Comparison of ENCODE assay signal across 8 cellular contexts in the genomic region with DNA sequence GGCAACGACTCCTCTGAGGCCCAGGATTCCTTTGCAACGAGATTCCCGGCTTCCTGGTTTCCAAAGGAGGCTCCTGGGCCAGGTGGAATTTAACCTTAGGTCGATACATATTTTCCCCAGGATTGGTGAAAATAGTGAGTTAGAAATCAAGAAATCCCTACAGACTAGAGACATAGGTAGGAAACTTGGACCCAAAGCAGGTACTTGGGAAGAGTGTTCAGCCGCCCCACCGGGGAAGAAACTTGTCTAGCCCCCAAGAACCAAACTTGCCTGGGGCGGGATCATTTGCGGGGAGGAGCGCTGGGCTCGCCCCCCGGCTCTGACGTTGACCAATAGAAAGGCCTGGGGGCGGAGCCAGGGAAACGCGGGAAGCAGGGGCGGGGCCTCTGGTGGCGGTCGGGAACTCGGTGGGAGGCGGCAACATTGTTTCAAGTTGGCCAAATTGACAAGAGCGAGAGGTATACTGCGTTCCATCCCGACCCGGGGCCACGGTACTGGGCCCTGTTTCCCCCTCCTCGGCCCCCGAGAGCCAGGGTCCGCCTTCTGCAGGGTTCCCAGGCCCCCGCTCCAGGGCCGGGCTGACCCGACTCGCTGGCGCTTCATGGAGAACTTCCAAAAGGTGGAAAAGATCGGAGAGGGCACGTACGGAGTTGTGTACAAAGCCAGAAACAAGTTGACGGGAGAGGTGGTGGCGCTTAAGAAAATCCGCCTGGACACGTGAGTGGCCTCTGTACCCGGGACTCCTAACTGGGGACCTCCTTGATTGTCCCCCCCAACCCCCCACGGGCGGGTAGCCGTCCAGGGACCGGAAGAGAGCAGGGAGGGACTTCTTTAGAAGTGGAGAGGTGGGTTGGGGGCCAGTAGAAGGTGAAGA. TPM values are rescaled to one million over a fixed set of nuclear protein-coding genes. Genes with fewer than 3 reads are reported as not detected.
DNase-seq lines count a peak whose midpoint lies in the region; ATAC-seq and TF ChIP-seq lines count a peak whose summit lies in the region.

A gene (plus strand): TSS at position 423 of the 874 bp plus-strand sequence. CDS start 179 bp downstream, at position 602.

- peak within 1 kb of the TSS; percentile 74 for H3K27ac ChIP-seq in cardiac muscle cell

- TF ChIP-seq CTCF in GM12875 (IDR thresholded peaks at IDR 0.05; ENCODE audit: borderline replicate concordance, insufficient read depth, low read depth, low read length) (no peak), cardiac muscle cell (IDR thresholded peaks at IDR 0.05; ENCODE audit: low read depth, low read length) (no peak), type B pancreatic cell (conservative IDR thresholded peaks at IDR 0.05) (no peak)

- no peaks in the 10 kb centered on the region for H3K36me3 ChIP-seq in cardiac muscle cell

- no peaks in the 10 kb centered on the region for H3K9me3 Mint-ChIP-seq in type B pancreatic cell

- no peaks in the 10 kb centered on the region for H3K27me3 ChIP-seq in cardiac muscle cell

- peak; percentile 94 for ATAC-seq in HG02642 (IDR thresholded peaks at IDR 0.05; ENCODE audit: poor library complexity, unreplicated experiment)

- peak within 1 kb of the TSS; percentile 94 for H3K27ac Mint-ChIP-seq in type B pancreatic cell

- no peaks in the 10 kb centered on the region for H3K27me3 Mint-ChIP-seq in type B pancreatic cell

- H3K4me3 Mint-ChIP-seq in type B pancreatic cell: peak within 1 kb of the TSS; percentile 96

- peaks cover 8% of the 10 kb centered on the region for H3K36me3 Mint-ChIP-seq in type B pancreatic cell

- DNase-seq in NCI-H1105 (lab: John Stamatoyannopoulos, UW) (peak; percentile 66), SW480 (ENCODE audit: low spot score) (peak; percentile 81), cardiac muscle cell (ENCODE audit: low read depth in 1 of 2, low spot score in 1 of 2) (peak; percentile 81 to 95), pons (ENCODE audit: low spot score) (peak; percentile 75), type B pancreatic cell (ENCODE audit: extremely low spot score, unreplicated experiment) (peak; percentile 91)
- DNase-seq in activated naive CD8-positive, alpha-beta T cell treated with anti-CD3 and anti-CD28 coated beads, Interleukin-2, amount 50 U/mL, for 16 hours (ENCODE audit: low read depth, low spot score): peak; percentile 76

- H3K9me3 ChIP-seq in cardiac muscle cell (ENCODE audit: low read depth): no peaks in the 10 kb centered on the region

- H3K4me1 ChIP-seq in cardiac muscle cell (ENCODE audit: low read depth): peaks cover 11% of the 10 kb centered on the region

- H3K4me1 Mint-ChIP-seq in type B pancreatic cell (ENCODE audit: unreplicated experiment): peaks cover 23% of the 10 kb centered on the region

- H3K4me3 ChIP-seq in GM12875 (ENCODE audit: low read depth, low read length) (peak within 1 kb of the TSS; percentile 88), cardiac muscle cell (peak within 1 kb of the TSS; percentile 67)

RNA-seq across cellular contexts. Expression of the gene that starts here (rescaled TPM):
- total RNA-seq in cardiac muscle cell: 31.3 and 31.4 TPM in 2 replicates
- polyA plus RNA-seq in cardiac muscle cell: 33.9 and 40.8 TPM in 2 replicates
- 52.8 and 82.8 TPM in 2 replicates for total RNA-seq in type B pancreatic cell (ENCODE audit: low replicate concordance)

Comparison
In these comparisons a context has a peak if more than half of its experiments do, and no peak if none do; other contexts are left out.
1. Peak in every context shown above with its lines: DNase-seq, ATAC-seq, H3K4me3 ChIP-seq and H3K27ac ChIP-seq.